ENCODE assay signal across 1 cellular context in genomic region chr4:182897601-182898478, GRCh38.
TF ChIP-seq lines count a peak whose summit lies in the region.

No MANE protein-coding gene starts in this region.

TF ChIP-seq in HepG2, 621 proteins besides CTCF, POLR2A, EP300 and RAD21 (continued from another document):
- no peak for TF ChIP-seq ZNF10 (CRISPR knock-in tag; IDR thresholded peaks at IDR 0.05; ENCODE audit: borderline replicate concordance, low read depth)
- 0 out of 2 replicates have a peak, but pooled peaks have one; percentile 60 for TF ChIP-seq RFXANK (CRISPR knock-in tag; IDR thresholded peaks at IDR 0.05)
- TF ChIP-seq ELK4 (CRISPR knock-in tag; IDR thresholded peaks at IDR 0.05; ENCODE audit: borderline replicate concordance) = no peak
- TF ChIP-seq PATZ1 (CRISPR knock-in tag; IDR thresholded peaks at IDR 0.05) = peak; percentile 69
- 0 out of 2 replicates have a peak, but pooled peaks have one; percentile 72 for TF ChIP-seq SSRP1 (CRISPR knock-in tag; IDR thresholded peaks at IDR 0.05)
- TF ChIP-seq HMGA1 (CRISPR knock-in tag; conservative IDR thresholded peaks at IDR 0.05) = no peak
- TF ChIP-seq KAT2B (IDR thresholded peaks at IDR 0.05; ENCODE audit: borderline replicate concordance, low read depth, low read length) = no peak
- TF ChIP-seq, protein P1, sequence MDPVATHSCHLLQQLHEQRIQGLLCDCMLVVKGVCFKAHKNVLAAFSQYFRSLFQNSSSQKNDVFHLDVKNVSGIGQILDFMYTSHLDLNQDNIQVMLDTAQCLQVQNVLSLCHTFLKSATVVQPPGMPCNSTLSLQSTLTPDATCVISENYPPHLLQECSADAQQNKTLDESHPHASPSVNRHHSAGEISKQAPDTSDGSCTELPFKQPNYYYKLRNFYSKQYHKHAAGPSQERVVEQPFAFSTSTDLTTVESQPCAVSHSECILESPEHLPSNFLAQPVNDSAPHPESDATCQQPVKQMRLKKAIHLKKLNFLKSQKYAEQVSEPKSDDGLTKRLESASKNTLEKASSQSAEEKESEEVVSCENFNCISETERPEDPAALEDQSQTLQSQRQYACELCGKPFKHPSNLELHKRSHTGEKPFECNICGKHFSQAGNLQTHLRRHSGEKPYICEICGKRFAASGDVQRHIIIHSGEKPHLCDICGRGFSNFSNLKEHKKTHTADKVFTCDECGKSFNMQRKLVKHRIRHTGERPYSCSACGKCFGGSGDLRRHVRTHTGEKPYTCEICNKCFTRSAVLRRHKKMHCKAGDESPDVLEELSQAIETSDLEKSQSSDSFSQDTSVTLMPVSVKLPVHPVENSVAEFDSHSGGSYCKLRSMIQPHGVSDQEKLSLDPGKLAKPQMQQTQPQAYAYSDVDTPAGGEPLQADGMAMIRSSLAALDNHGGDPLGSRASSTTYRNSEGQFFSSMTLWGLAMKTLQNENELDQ (CRISPR knock-in tag; IDR thresholded peaks at IDR 0.05; ENCODE audit: borderline replicate concordance) = no peak
- no peak for TF ChIP-seq ZNF790 (CRISPR knock-in tag; IDR thresholded peaks at IDR 0.05; ENCODE audit: borderline replicate concordance)
- no peak for TF ChIP-seq ZNF660 (CRISPR knock-in tag; IDR thresholded peaks at IDR 0.05; ENCODE audit: borderline replicate concordance, low read depth)
- TF ChIP-seq ZNF510 (CRISPR knock-in tag; IDR thresholded peaks at IDR 0.05; ENCODE audit: low read depth) = no peak
- TF ChIP-seq KLF12 (CRISPR knock-in tag; IDR thresholded peaks at IDR 0.05; ENCODE audit: borderline replicate concordance) = peak; percentile 84; the same call in 1 of the 2 replicates
- TF ChIP-seq, protein P2, sequence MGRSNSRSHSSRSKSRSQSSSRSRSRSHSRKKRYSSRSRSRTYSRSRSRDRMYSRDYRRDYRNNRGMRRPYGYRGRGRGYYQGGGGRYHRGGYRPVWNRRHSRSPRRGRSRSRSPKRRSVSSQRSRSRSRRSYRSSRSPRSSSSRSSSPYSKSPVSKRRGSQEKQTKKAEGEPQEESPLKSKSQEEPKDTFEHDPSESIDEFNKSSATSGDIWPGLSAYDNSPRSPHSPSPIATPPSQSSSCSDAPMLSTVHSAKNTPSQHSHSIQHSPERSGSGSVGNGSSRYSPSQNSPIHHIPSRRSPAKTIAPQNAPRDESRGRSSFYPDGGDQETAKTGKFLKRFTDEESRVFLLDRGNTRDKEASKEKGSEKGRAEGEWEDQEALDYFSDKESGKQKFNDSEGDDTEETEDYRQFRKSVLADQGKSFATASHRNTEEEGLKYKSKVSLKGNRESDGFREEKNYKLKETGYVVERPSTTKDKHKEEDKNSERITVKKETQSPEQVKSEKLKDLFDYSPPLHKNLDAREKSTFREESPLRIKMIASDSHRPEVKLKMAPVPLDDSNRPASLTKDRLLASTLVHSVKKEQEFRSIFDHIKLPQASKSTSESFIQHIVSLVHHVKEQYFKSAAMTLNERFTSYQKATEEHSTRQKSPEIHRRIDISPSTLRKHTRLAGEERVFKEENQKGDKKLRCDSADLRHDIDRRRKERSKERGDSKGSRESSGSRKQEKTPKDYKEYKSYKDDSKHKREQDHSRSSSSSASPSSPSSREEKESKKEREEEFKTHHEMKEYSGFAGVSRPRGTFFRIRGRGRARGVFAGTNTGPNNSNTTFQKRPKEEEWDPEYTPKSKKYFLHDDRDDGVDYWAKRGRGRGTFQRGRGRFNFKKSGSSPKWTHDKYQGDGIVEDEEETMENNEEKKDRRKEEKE (IDR thresholded peaks at IDR 0.05) = no peak
- TF ChIP-seq TP53 (CRISPR knock-in tag; conservative IDR thresholded peaks at IDR 0.05) = no peak
- peak; percentile 78 for TF ChIP-seq POLR2G (IDR thresholded peaks at IDR 0.05; ENCODE audit: low read depth, low read length)
- TF ChIP-seq PRPF4 (IDR thresholded peaks at IDR 0.05; ENCODE audit: low read depth, low read length, poor library complexity, severe bottlenecking) = no peak
- TF ChIP-seq ZNF180 (CRISPR knock-in tag; IDR thresholded peaks at IDR 0.05; ENCODE audit: borderline replicate concordance, low read depth) = no peak
- TF ChIP-seq KLF6 (CRISPR knock-in tag; IDR thresholded peaks at IDR 0.05) = no peak
- TF ChIP-seq MXI1 (IDR thresholded peaks at IDR 0.05; ENCODE audit: borderline replicate concordance, low read depth, low read length) = peak; percentile 62; the same call in 1 of the 3 replicates
- TF ChIP-seq ATF3 (CRISPR knock-in tag; IDR thresholded peaks at IDR 0.05) = peak; percentile 46; the same call in 1 of the 2 replicates
- peak; percentile 97 for TF ChIP-seq ZNF709 (CRISPR knock-in tag; IDR thresholded peaks at IDR 0.05)
- peak; percentile 90 for TF ChIP-seq ZSCAN31 (CRISPR knock-in tag; IDR thresholded peaks at IDR 0.05; ENCODE audit: low read depth)
- peak; percentile 67; the same call in 1 of the 2 replicates for TF ChIP-seq MYNN (CRISPR knock-in tag; IDR thresholded peaks at IDR 0.05; ENCODE audit: low read depth)
- TF ChIP-seq, protein P3, sequence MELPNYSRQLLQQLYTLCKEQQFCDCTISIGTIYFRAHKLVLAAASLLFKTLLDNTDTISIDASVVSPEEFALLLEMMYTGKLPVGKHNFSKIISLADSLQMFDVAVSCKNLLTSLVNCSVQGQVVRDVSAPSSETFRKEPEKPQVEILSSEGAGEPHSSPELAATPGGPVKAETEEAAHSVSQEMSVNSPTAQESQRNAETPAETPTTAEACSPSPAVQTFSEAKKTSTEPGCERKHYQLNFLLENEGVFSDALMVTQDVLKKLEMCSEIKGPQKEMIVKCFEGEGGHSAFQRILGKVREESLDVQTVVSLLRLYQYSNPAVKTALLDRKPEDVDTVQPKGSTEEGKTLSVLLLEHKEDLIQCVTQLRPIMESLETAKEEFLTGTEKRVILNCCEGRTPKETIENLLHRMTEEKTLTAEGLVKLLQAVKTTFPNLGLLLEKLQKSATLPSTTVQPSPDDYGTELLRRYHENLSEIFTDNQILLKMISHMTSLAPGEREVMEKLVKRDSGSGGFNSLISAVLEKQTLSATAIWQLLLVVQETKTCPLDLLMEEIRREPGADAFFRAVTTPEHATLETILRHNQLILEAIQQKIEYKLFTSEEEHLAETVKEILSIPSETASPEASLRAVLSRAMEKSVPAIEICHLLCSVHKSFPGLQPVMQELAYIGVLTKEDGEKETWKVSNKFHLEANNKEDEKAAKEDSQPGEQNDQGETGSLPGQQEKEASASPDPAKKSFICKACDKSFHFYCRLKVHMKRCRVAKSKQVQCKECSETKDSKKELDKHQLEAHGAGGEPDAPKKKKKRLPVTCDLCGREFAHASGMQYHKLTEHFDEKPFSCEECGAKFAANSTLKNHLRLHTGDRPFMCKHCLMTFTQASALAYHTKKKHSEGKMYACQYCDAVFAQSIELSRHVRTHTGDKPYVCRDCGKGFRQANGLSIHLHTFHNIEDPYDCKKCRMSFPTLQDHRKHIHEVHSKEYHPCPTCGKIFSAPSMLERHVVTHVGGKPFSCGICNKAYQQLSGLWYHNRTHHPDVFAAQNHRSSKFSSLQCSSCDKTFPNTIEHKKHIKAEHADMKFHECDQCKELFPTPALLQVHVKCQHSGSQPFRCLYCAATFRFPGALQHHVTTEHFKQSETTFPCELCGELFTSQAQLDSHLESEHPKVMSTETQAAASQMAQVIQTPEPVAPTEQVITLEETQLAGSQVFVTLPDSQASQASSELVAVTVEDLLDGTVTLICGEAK (IDR thresholded peaks at IDR 0.05) = no peak
- TF ChIP-seq, protein P3 (CRISPR knock-in tag; IDR thresholded peaks at IDR 0.05) = peak; percentile 92
- peak; percentile 56; the same call in 1 of the 2 replicates for TF ChIP-seq NFAT5 (CRISPR knock-in tag; IDR thresholded peaks at IDR 0.05)
- TF ChIP-seq STAG1 (CRISPR knock-in tag; IDR thresholded peaks at IDR 0.05) = peak; percentile 28; the same call in 1 of the 2 replicates
- no peak; the same call in 1 of the 2 replicates for TF ChIP-seq SALL2 (CRISPR knock-in tag; IDR thresholded peaks at IDR 0.05)
- peak in 1 of 2 experiments; percentile 90; a peak in 2 of 4 replicates for TF ChIP-seq KLF16 (CRISPR knock-in tag; IDR thresholded peaks at IDR 0.05)
- peak; percentile 83 for TF ChIP-seq CEBPG (CRISPR knock-in tag; IDR thresholded peaks at IDR 0.05)
